33 cellular contexts compared by ENCODE assay signal in genomic region chr13:94007072-94007471, GRCh38.
"Had no signal": no experiment of that assay in that cellular context is flagged by ENCODE, and none has a peak within 500 bp of the region (broad histone marks: within the 10 kb centered on the region; RNA-seq: fewer than 3 reads in every experiment).

No MANE protein-coding gene starts in this region.

- H3K36me3 ChIP-seq: brain microvascular endothelial cell, esophagus muscularis mucosa, gastroesophageal sphincter had no signal

- DNase-seq: activated CD4-positive, alpha-beta memory T cell treated with anti-CD3 and anti-CD28 coated beads for 36 hours; activated CD4-positive, alpha-beta T cell treated with anti-CD3 and anti-CD28 coated beads for 36 hours; activated CD4-positive, alpha-beta T cell treated with anti-CD3 and anti-CD28 coated beads, Interleukin-2, amount 10 ng/mL, durations not matched to agents 24 days and 14 days; activated CD4-positive, CD25-positive, alpha-beta regulatory T cell; activated CD4-positive, CD25-positive, alpha-beta regulatory T cell treated with anti-CD3 and anti-CD28 coated beads, Interleukin-2, amount 50 U/mL, for 72 hours; activated CD8-positive, alpha-beta memory T cell treated with anti-CD3 and anti-CD28 coated beads, Interleukin-2, amount 10 ng/mL, durations not matched to agents 7 days and 5 days; activated CD8-positive, alpha-beta memory T cell treated with anti-CD3 and anti-CD28 coated beads, Interleukin-2, amount 50 U/mL, for 4 hours; activated CD8-positive, alpha-beta T cell treated with anti-CD3 and anti-CD28 coated beads, Interleukin-2, amount 10 ng/mL, durations not matched to agents 7 days and 5 days; activated gamma-delta T cell; activated naive CD4-positive, alpha-beta T cell; activated naive CD4-positive, alpha-beta T cell treated with anti-CD3 and anti-CD28 coated beads, Interleukin-2, amount 10 ng/mL, durations not matched to agents 7 days and 5 days; activated naive CD8-positive, alpha-beta T cell treated with anti-CD3 and anti-CD28 coated beads, Interleukin-2, amount 10 ng/mL, durations not matched to agents 7 days and 5 days; activated T-cell treated with anti-CD3 and anti-CD28 coated beads, Interleukin-2, amount 50 U/mL, for 1 hour; activated T-cell treated with anti-CD3 and anti-CD28 coated beads, Interleukin-2, amount 50 U/mL, for 48 hours; amniotic stem cell; anterior cingulate cortex; brain microvascular endothelial cell; dorsolateral prefrontal cortex; effector memory CD4-positive, alpha-beta T cell; endodermal cell; erythroblast; foreskin melanocyte; head of caudate nucleus; T-helper 2 cell had no signal

- H3K4me3 Mint-ChIP-seq: activated CD4-positive, alpha-beta memory T cell treated with anti-CD3 and anti-CD28 coated beads for 36 hours; activated CD4-positive, alpha-beta T cell treated with anti-CD3 and anti-CD28 coated beads for 36 hours; activated CD4-positive, alpha-beta T cell treated with anti-CD3 and anti-CD28 coated beads, Interleukin-2, amount 10 ng/mL, durations not matched to agents 24 days and 14 days; activated CD8-positive, alpha-beta memory T cell treated with anti-CD3 and anti-CD28 coated beads, Interleukin-2, amount 10 ng/mL, durations not matched to agents 7 days and 5 days; activated CD8-positive, alpha-beta T cell treated with anti-CD3 and anti-CD28 coated beads, Interleukin-2, amount 10 ng/mL, durations not matched to agents 7 days and 5 days; activated naive CD4-positive, alpha-beta T cell treated with anti-CD3 and anti-CD28 coated beads, Interleukin-2, amount 10 ng/mL, durations not matched to agents 7 days and 5 days; activated naive CD8-positive, alpha-beta T cell treated with anti-CD3 and anti-CD28 coated beads, Interleukin-2, amount 10 ng/mL, durations not matched to agents 7 days and 5 days; activated T-helper 1 cell treated with anti-CD3 and anti-CD28 coated beads, Interleukin-12 subunit alpha, Interleukin-12 subunit beta, Interleukin-2, Interleukin-4 antibody, amounts not matched to agents 30 ng/mL and 10 ng/mL and 1 ng/mL, durations not matched to agents 14 hours and 24 hours and 36 hours; central memory CD8-positive, alpha-beta T cell; dendritic cell treated with granulocyte-macrophage colony-stimulating factor and Interleukin-4, amounts not matched to agents 40 ng/mL and 50 ng/mL, for 4 days; endodermal cell had no signal

- H3K9me3 Mint-ChIP-seq: activated CD4-positive, alpha-beta memory T cell treated with anti-CD3 and anti-CD28 coated beads for 36 hours; activated CD4-positive, alpha-beta T cell treated with anti-CD3 and anti-CD28 coated beads, Interleukin-2, amount 10 ng/mL, durations not matched to agents 24 days and 14 days; activated naive CD4-positive, alpha-beta T cell treated with anti-CD3 and anti-CD28 coated beads, Interleukin-2, amount 10 ng/mL, durations not matched to agents 7 days and 5 days; activated naive CD8-positive, alpha-beta T cell treated with anti-CD3 and anti-CD28 coated beads, Interleukin-2, amount 10 ng/mL, durations not matched to agents 7 days and 5 days; activated T-helper 1 cell treated with anti-CD3 and anti-CD28 coated beads, Interleukin-12 subunit alpha, Interleukin-12 subunit beta, Interleukin-2, Interleukin-4 antibody, amounts not matched to agents 30 ng/mL and 10 ng/mL and 1 ng/mL, durations not matched to agents 14 hours and 24 hours and 36 hours; central memory CD8-positive, alpha-beta T cell; endodermal cell had no signal

- H3K27me3 ChIP-seq: brain microvascular endothelial cell, dorsolateral prefrontal cortex, esophagus muscularis mucosa, gastroesophageal sphincter had no signal

- H3K27ac Mint-ChIP-seq: activated CD4-positive, alpha-beta memory T cell treated with anti-CD3 and anti-CD28 coated beads for 36 hours; activated CD4-positive, alpha-beta T cell treated with anti-CD3 and anti-CD28 coated beads for 36 hours; activated CD4-positive, alpha-beta T cell treated with anti-CD3 and anti-CD28 coated beads, Interleukin-2, amount 10 ng/mL, durations not matched to agents 24 days and 14 days; activated CD8-positive, alpha-beta memory T cell treated with anti-CD3 and anti-CD28 coated beads, Interleukin-2, amount 10 ng/mL, durations not matched to agents 7 days and 5 days; activated CD8-positive, alpha-beta T cell treated with anti-CD3 and anti-CD28 coated beads, Interleukin-2, amount 10 ng/mL, durations not matched to agents 7 days and 5 days; activated naive CD4-positive, alpha-beta T cell treated with anti-CD3 and anti-CD28 coated beads, Interleukin-2, amount 10 ng/mL, durations not matched to agents 7 days and 5 days; activated naive CD4-positive, alpha-beta T cell treated with anti-CD3 and anti-CD28 coated beads, Interleukin-2, amount 50 U/mL, for 72 hours; activated naive CD8-positive, alpha-beta T cell treated with anti-CD3 and anti-CD28 coated beads, Interleukin-2, amount 10 ng/mL, durations not matched to agents 7 days and 5 days; activated T-helper 1 cell treated with anti-CD3 and anti-CD28 coated beads, Interleukin-12 subunit alpha, Interleukin-12 subunit beta, Interleukin-2, Interleukin-4 antibody, amounts not matched to agents 30 ng/mL and 10 ng/mL and 1 ng/mL, durations not matched to agents 14 hours and 24 hours and 36 hours; dendritic cell treated with granulocyte-macrophage colony-stimulating factor and Interleukin-4, amounts not matched to agents 40 ng/mL and 50 ng/mL, for 4 days; endodermal cell had no signal

- H3K9me3 ChIP-seq: esophagus muscularis mucosa, gastroesophageal sphincter had no signal

- FAIRE-seq: astrocyte, bronchial epithelial cell had no signal

- H3K4me1 ChIP-seq: esophagus muscularis mucosa, gastroesophageal sphincter had no signal

- H3K4me3 ChIP-seq: coronary artery, dorsolateral prefrontal cortex, esophagus muscularis mucosa, gastroesophageal sphincter had no signal

- H3K36me3 Mint-ChIP-seq: activated CD4-positive, alpha-beta memory T cell treated with anti-CD3 and anti-CD28 coated beads for 36 hours; activated CD8-positive, alpha-beta memory T cell treated with anti-CD3 and anti-CD28 coated beads, Interleukin-2, amount 10 ng/mL, durations not matched to agents 7 days and 5 days; activated naive CD4-positive, alpha-beta T cell treated with anti-CD3 and anti-CD28 coated beads, Interleukin-2, amount 10 ng/mL, durations not matched to agents 7 days and 5 days; activated naive CD4-positive, alpha-beta T cell treated with anti-CD3 and anti-CD28 coated beads, Interleukin-2, amount 50 U/mL, for 72 hours; activated naive CD8-positive, alpha-beta T cell treated with anti-CD3 and anti-CD28 coated beads, Interleukin-2, amount 10 ng/mL, durations not matched to agents 7 days and 5 days had no signal

- H3K4me1 Mint-ChIP-seq: activated CD4-positive, alpha-beta T cell treated with anti-CD3 and anti-CD28 coated beads for 36 hours; activated CD4-positive, alpha-beta T cell treated with anti-CD3 and anti-CD28 coated beads, Interleukin-2, amount 10 ng/mL, durations not matched to agents 24 days and 14 days; activated CD8-positive, alpha-beta memory T cell treated with anti-CD3 and anti-CD28 coated beads, Interleukin-2, amount 10 ng/mL, durations not matched to agents 7 days and 5 days; activated naive CD4-positive, alpha-beta T cell treated with anti-CD3 and anti-CD28 coated beads, Interleukin-2, amount 10 ng/mL, durations not matched to agents 7 days and 5 days; activated naive CD8-positive, alpha-beta T cell treated with anti-CD3 and anti-CD28 coated beads, Interleukin-2, amount 10 ng/mL, durations not matched to agents 7 days and 5 days; central memory CD8-positive, alpha-beta T cell had no signal

- H3K27me3 Mint-ChIP-seq: activated CD4-positive, alpha-beta T cell treated with anti-CD3 and anti-CD28 coated beads, Interleukin-2, amount 10 ng/mL, durations not matched to agents 24 days and 14 days; activated CD8-positive, alpha-beta memory T cell treated with anti-CD3 and anti-CD28 coated beads, Interleukin-2, amount 10 ng/mL, durations not matched to agents 7 days and 5 days; activated naive CD4-positive, alpha-beta T cell treated with anti-CD3 and anti-CD28 coated beads, Interleukin-2, amount 10 ng/mL, durations not matched to agents 7 days and 5 days; dendritic cell treated with granulocyte-macrophage colony-stimulating factor and Interleukin-4, amounts not matched to agents 40 ng/mL and 50 ng/mL, for 4 days had no signal
